8 cellular contexts compared by ENCODE assay signal in genomic region chr6:166707045-166707444, GRCh38.
A peak's percentile ranks its signal among the peaks of the same experiment; 100 is the strongest.
DNase-seq lines count a peak whose midpoint lies in the region; ATAC-seq and TF ChIP-seq lines count a peak whose summit lies in the region.

No MANE protein-coding gene starts in this region.

- peak; percentile 96 for ATAC-seq in upper lobe of right lung
- ATAC-seq in HG03442 (IDR thresholded peaks at IDR 0.05; ENCODE audit: unreplicated experiment) = no peak

- no peak overlapping the region for H3K4me3 ChIP-seq in astrocyte of the cerebellum (ENCODE audit: low read depth, low read length)
- H3K4me3 ChIP-seq in upper lobe of right lung = no peak overlapping the region

- no peak overlapping the region for H3K27ac ChIP-seq in upper lobe of right lung

- TF ChIP-seq CTCF in astrocyte of the cerebellum (IDR thresholded peaks at IDR 0.05; ENCODE audit: low read depth, low read length, missing control alignments) (peak; percentile 54), upper lobe of right lung (IDR thresholded peaks at IDR 0.05) (peak; percentile 53)

- no peaks in the 10 kb centered on the region for H3K4me1 ChIP-seq in upper lobe of right lung

- peak in 2 of 3 donors; percentile 5 to 10 for DNase-seq in stimulated activated CD4-positive, alpha-beta T cell treated with anti-CD3 and anti-CD28 coated beads, TNF-alpha, amount 100 ng/mL, for 48 hours (ENCODE audit: low read depth in 3 of 3)
- DNase-seq in stimulated activated CD4-positive, alpha-beta T cell treated with anti-CD3 and anti-CD28 coated beads, Interleukin-12 subunit alpha, Interleukin-12 subunit beta, amount 100 ng/mL, for 4 hours = no peak
- DNase-seq in NAMALWA (ENCODE audit: low spot score) (peak; percentile 53), astrocyte of the cerebellum (ENCODE audit: low read depth) (no peak), kidney tubule cell (ENCODE audit: low spot score) (peak; percentile 68), upper lobe of right lung (peak; percentile 88)
- no peak for DNase-seq in central memory CD4-positive, alpha-beta T cell

- H3K36me3 ChIP-seq in upper lobe of right lung = no peaks in the 10 kb centered on the region

- H3K27me3 ChIP-seq in upper lobe of right lung = no peaks in the 10 kb centered on the region

- in situ Hi-C loops in astrocyte of the cerebellum (cut with HindIII; ENCODE audit: low sequenced_read_pairs) = no loop called here

- intact Hi-C loops in upper lobe of right lung (cut with DNase I) = no loop called here

- H3K9me3 ChIP-seq in upper lobe of right lung = no peaks in the 10 kb centered on the region

Comparison
In these comparisons a context has a peak if more than half of its experiments do, and no peak if none do; other contexts are left out.
1. DNase-seq: peak in stimulated activated CD4-positive, alpha-beta T cell treated with anti-CD3 and anti-CD28 coated beads, TNF-alpha, amount 100 ng/mL, for 48 hours (2 of 3), NAMALWA (single experiment), kidney tubule cell (single experiment) and upper lobe of right lung (single experiment); none in stimulated activated CD4-positive, alpha-beta T cell treated with anti-CD3 and anti-CD28 coated beads, Interleukin-12 subunit alpha, Interleukin-12 subunit beta, amount 100 ng/mL, for 4 hours (single experiment), astrocyte of the cerebellum (single experiment) and central memory CD4-positive, alpha-beta T cell (single experiment).